8 cellular contexts compared by ENCODE assay signal in the genomic region with DNA sequence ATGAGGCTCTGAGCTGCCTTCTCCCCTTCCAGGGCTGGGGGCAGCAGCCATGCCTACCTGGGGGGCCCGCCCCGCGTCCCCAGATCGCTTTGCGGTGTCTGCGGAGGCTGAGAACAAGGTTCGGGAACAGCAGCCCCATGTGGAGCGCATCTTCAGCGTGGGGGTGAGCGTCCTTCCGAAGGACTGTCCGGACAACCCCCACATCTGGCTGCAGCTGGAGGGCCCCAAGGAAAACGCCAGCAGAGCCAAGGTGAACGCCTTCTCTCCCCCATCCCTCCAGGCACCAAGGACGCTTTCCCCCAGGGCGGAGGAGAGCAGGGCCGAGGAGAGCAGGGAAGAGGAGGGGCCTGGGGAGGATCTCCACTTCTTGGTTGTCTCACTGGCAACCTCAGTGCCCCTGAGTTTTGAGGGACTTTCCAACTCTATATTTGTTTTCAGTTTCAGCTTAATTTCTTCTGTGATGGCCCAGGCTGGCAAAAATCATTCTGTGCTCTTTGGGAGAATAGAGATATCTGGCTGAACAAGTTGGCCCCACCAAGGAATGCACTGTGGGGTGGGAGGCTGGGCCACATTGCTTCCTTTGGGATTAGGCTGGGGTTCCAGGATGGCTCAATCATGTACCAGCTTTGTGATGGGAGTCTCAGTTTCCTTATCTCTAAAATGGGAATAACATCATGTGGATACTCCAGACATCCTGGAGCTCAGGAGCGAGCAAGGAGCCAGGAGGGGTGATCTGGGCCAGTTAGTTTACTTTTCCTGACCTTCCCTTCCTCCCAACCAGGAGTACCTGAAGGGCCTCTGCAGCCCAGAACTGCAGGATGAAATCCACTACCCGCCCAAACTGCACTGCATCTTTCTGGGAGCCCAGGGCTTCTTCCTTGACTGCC. TPM values are rescaled to one million over a fixed set of nuclear protein-coding genes. Genes with fewer than 3 reads are reported as not detected.
DNase-seq lines count a peak whose midpoint lies in the region; ATAC-seq and TF ChIP-seq lines count a peak whose summit lies in the region.

No MANE protein-coding gene starts in this region.

- H3K4me3 Mint-ChIP-seq in nephron (peak overlapping the region; percentile 87 to 94 (median 92)), type B pancreatic cell (peak overlapping the region; percentile 90)

- H3K27me3 Mint-ChIP-seq in nephron (ENCODE audit: low read depth) (peaks cover 3% of the 10 kb centered on the region), type B pancreatic cell (no peaks in the 10 kb centered on the region)

- peak overlapping the region; percentile 76 for H3K4me3 ChIP-seq in epithelial cell of esophagus (ENCODE audit: low read length)

- H3K36me3 Mint-ChIP-seq in nephron (ENCODE audit: low read depth) (peaks cover 23% of the 10 kb centered on the region), type B pancreatic cell (peaks cover 20% of the 10 kb centered on the region)

- no peaks in the 10 kb centered on the region for H3K9me3 Mint-ChIP-seq in nephron
- H3K9me3 Mint-ChIP-seq in type B pancreatic cell: no peaks in the 10 kb centered on the region

- DNase-seq in activated CD4-positive, alpha-beta T cell treated with anti-CD3 and anti-CD28 coated beads, Interleukin-2, amount 50 U/mL, for 48 hours: peak; percentile 74 to 83
- DNase-seq in epithelial cell of esophagus (ENCODE audit: low read depth) (peak; percentile 40), type B pancreatic cell (ENCODE audit: extremely low spot score, unreplicated experiment) (peak; percentile 66), posterior vena cava (ENCODE audit: low spot score) (no peak)

- TF ChIP-seq CTCF in epithelial cell of esophagus (IDR thresholded peaks at IDR 0.05; ENCODE audit: insufficient read depth, low read depth, low read length, missing control alignments) (no peak), nephron (IDR thresholded peaks at IDR 0.05; ENCODE audit: unreplicated experiment in 3 of 3) (no peak), type B pancreatic cell (conservative IDR thresholded peaks at IDR 0.05) (no peak)

- ATAC-seq in GM18508 (IDR thresholded peaks at IDR 0.05; ENCODE audit: insufficient read depth, unreplicated experiment) (peak; percentile 31), HG03439 (IDR thresholded peaks at IDR 0.05; ENCODE audit: unreplicated experiment) (peak; percentile 33), HG03457 (IDR thresholded peaks at IDR 0.05; ENCODE audit: unreplicated experiment) (no peak)

- H3K27ac Mint-ChIP-seq in nephron: peak overlapping the region; percentile 28 to 96 (median 95)
- H3K27ac Mint-ChIP-seq in type B pancreatic cell: peak overlapping the region; percentile 80

- intact Hi-C loops in posterior vena cava (cut with DNase I): loop anchor here (1.0 kb wide), 2 partner anchors 65 to 97 kb away; no protein-coding TSS in a partner anchor

- H3K4me1 Mint-ChIP-seq in nephron (peaks cover 45% of the 10 kb centered on the region), type B pancreatic cell (ENCODE audit: unreplicated experiment) (peaks cover 29% of the 10 kb centered on the region)

RNA-seq across cellular contexts. Expression of gene KHNYN, which starts 1.2 kb away (rescaled TPM):
- total RNA-seq in type B pancreatic cell (ENCODE audit: low replicate concordance): 81.3 and 113 TPM in 2 replicates
- 10 to 100 TPM; 41.4 to 41.8 TPM for total RNA-seq in posterior vena cava

RNA-seq across cellular contexts. Expression of gene CBLN3, which starts 1.5 kb away (rescaled TPM):
- total RNA-seq in type B pancreatic cell (ENCODE audit: low replicate concordance) (1.4 and 2.4 TPM in 2 replicates), posterior vena cava (1 to 10 TPM; 3.5 to 4.2 TPM)

RNA-seq across cellular contexts. Expression of gene SDR39U1, which starts 11.7 kb away (rescaled TPM):
- total RNA-seq in type B pancreatic cell (ENCODE audit: low replicate concordance) (54.1 and 62.1 TPM in 2 replicates), posterior vena cava (10 to 100 TPM; 31.6 to 36.4 TPM)

RNA-seq across cellular contexts. Expression of gene NYNRIN, which starts 32.1 kb away (rescaled TPM):
- total RNA-seq in type B pancreatic cell (ENCODE audit: low replicate concordance): 79.2 and 129 TPM in 2 replicates
- total RNA-seq in posterior vena cava: 10 to 100 TPM; 13.1 to 15.1 TPM
